In the genomic region with DNA sequence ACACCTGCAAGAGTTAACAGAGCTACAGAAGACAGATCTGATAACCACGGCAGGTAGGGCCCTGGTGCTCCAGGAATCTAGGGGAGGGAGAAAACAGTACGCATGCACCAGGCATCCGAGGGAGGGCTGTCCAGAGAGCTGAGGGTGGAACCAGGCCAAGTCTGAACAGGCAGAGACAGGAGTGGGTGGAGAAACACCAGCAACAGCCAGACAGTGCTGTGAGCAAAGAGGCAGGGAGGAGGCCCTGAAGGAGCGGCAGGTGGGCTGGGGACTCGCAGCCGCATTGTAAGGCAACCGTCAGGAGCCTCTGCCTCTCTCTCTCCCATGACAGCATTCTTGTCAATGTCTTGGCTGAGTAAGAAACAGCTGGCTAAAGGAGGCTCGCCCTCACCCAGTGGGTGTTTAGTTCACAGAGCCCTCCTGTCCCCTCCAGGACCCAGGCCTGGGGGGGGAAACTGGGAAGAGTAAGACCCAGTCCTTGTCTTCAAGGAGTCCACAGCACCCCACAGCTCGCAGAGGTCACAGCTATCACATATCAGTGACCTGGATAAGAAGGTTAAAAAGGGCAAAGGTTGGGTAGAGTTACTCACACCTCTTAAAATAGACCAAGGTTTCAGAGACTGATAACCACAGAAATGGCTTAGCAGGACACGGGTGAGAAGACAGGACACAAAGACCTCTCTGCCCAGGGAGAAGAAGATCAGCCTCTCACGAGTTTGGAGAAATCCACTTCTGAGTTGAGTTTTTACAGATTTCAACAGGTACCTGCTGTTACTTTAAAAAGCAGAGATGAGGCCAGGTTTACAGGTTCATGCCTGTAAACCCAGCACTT, we compare ENCODE assay signal across 8 cellular contexts. TPM values are rescaled to one million over a fixed set of nuclear protein-coding genes. Genes with fewer than 3 reads are reported as not detected.
A peak's percentile ranks its signal among the peaks of the same experiment; 100 is the strongest.
DNase-seq lines count a peak whose midpoint lies in the region; ATAC-seq and TF ChIP-seq lines count a peak whose summit lies in the region.

No MANE protein-coding gene starts in this region.

- peak; percentile 78 for DNase-seq in ELF-1 (ENCODE audit: low read depth, low spot score)
- DNase-seq in NCI-H460 (ENCODE audit: extremely low read depth, low read depth), result peak; percentile 38
- peak; percentile 69 for DNase-seq in cerebellum (ENCODE audit: low spot score)
- DNase-seq in superior temporal gyrus (ENCODE audit: extremely low spot score), result peak; percentile 71
- no peak for DNase-seq in stimulated activated naive CD4-positive, alpha-beta T cell (lab: John Stamatoyannopoulos, UW)

- H3K9ac ChIP-seq in liver (ENCODE audit: low read depth in 1 of 2, low read length in 2 of 2), result peak overlapping the region in 1 of 2 donors; percentile 46

- H3K36me3 ChIP-seq in liver (ENCODE audit: control insufficient read depth in 4 of 4, insufficient read depth in 3 of 4, low read depth in 1 of 4, low read length in 3 of 4), result peaks cover 0 to 2% (median 0%) of the 10 kb centered on the region in 4 donors

- ATAC-seq in GM19467 (IDR thresholded peaks at IDR 0.05; ENCODE audit: unreplicated experiment), result peak; percentile 77
- peak; percentile 74 for ATAC-seq in HG03457 (IDR thresholded peaks at IDR 0.05; ENCODE audit: unreplicated experiment)

- H3K4me3 ChIP-seq in liver (ENCODE audit: low read depth in 1 of 3, low read length in 3 of 3), result peak overlapping the region; percentile 5 to 23 (median 20)

- no peak for TF ChIP-seq CTCF in liver (IDR thresholded peaks at IDR 0.05; ENCODE audit: low read depth, low read length, missing input control)

- H3K27me3 ChIP-seq in liver (ENCODE audit: control insufficient read depth in 4 of 4, insufficient read depth in 4 of 4, low read length in 3 of 4), result no peaks in the 10 kb centered on the region

- no peaks in the 10 kb centered on the region for H3K9me3 ChIP-seq in liver (ENCODE audit: control insufficient read depth in 4 of 4, low read length in 3 of 4)

- WGBS in liver, result 19% methylated on average over 11 of the region's 11 CpGs

- peak overlapping the region; percentile 82 to 87 for H3K27ac ChIP-seq in liver (ENCODE audit: low read depth in 1 of 2, low read length in 2 of 2)

- peaks cover 9 to 92% (median 73%) of the 10 kb centered on the region in 4 donors for H3K4me1 ChIP-seq in liver (ENCODE audit: control insufficient read depth in 4 of 4, insufficient read depth in 4 of 4, low read length in 3 of 4)

- TF ChIP-seq RAD21 in liver (IDR thresholded peaks at IDR 0.05), result peak in 1 of 2 donors; percentile 36

TF ChIP-seq in liver, 16 proteins besides CTCF, POLR2A, EP300 and RAD21:
- TF ChIP-seq TAF1 (conservative IDR thresholded peaks at IDR 0.05) (no peak), SP1 (IDR thresholded peaks at IDR 0.05) (peak; percentile 49), JUND (IDR thresholded peaks at IDR 0.05) (peak in 1 of 2 donors; percentile 22), RXRA (IDR thresholded peaks at IDR 0.05) (peak; percentile 25 to 70), HNF4A (conservative IDR thresholded peaks at IDR 0.05) (peak; percentile 39 to 52), GABPA (IDR thresholded peaks at IDR 0.05 in 1 of 2, conservative IDR thresholded peaks at IDR 0.05 in 1 of 2) (no peak), FOXA1 (IDR thresholded peaks at IDR 0.05) (no peak), HNF4G (IDR thresholded peaks at IDR 0.05) (no peak), FOXA2 (IDR thresholded peaks at IDR 0.05) (no peak), YY1 (IDR thresholded peaks at IDR 0.05) (no peak), NR2F2 (IDR thresholded peaks at IDR 0.05) (peak; percentile 73), EGR1 (IDR thresholded peaks at IDR 0.05; ENCODE audit: low read depth in 2 of 2) (no peak)
- TF ChIP-seq, protein P1, sequence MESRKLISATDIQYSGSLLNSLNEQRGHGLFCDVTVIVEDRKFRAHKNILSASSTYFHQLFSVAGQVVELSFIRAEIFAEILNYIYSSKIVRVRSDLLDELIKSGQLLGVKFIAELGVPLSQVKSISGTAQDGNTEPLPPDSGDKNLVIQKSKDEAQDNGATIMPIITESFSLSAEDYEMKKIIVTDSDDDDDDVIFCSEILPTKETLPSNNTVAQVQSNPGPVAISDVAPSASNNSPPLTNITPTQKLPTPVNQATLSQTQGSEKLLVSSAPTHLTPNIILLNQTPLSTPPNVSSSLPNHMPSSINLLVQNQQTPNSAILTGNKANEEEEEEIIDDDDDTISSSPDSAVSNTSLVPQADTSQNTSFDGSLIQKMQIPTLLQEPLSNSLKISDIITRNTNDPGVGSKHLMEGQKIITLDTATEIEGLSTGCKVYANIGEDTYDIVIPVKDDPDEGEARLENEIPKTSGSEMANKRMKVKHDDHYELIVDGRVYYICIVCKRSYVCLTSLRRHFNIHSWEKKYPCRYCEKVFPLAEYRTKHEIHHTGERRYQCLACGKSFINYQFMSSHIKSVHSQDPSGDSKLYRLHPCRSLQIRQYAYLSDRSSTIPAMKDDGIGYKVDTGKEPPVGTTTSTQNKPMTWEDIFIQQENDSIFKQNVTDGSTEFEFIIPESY (IDR thresholded peaks at IDR 0.05), result no peak
- TF ChIP-seq, protein P2, sequence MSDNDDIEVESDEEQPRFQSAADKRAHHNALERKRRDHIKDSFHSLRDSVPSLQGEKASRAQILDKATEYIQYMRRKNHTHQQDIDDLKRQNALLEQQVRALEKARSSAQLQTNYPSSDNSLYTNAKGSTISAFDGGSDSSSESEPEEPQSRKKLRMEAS (IDR thresholded peaks at IDR 0.05), result no peak
- TF ChIP-seq, protein P3, sequence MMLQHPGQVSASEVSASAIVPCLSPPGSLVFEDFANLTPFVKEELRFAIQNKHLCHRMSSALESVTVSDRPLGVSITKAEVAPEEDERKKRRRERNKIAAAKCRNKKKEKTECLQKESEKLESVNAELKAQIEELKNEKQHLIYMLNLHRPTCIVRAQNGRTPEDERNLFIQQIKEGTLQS (IDR thresholded peaks at IDR 0.05), result no peak
- TF ChIP-seq, protein P4, sequence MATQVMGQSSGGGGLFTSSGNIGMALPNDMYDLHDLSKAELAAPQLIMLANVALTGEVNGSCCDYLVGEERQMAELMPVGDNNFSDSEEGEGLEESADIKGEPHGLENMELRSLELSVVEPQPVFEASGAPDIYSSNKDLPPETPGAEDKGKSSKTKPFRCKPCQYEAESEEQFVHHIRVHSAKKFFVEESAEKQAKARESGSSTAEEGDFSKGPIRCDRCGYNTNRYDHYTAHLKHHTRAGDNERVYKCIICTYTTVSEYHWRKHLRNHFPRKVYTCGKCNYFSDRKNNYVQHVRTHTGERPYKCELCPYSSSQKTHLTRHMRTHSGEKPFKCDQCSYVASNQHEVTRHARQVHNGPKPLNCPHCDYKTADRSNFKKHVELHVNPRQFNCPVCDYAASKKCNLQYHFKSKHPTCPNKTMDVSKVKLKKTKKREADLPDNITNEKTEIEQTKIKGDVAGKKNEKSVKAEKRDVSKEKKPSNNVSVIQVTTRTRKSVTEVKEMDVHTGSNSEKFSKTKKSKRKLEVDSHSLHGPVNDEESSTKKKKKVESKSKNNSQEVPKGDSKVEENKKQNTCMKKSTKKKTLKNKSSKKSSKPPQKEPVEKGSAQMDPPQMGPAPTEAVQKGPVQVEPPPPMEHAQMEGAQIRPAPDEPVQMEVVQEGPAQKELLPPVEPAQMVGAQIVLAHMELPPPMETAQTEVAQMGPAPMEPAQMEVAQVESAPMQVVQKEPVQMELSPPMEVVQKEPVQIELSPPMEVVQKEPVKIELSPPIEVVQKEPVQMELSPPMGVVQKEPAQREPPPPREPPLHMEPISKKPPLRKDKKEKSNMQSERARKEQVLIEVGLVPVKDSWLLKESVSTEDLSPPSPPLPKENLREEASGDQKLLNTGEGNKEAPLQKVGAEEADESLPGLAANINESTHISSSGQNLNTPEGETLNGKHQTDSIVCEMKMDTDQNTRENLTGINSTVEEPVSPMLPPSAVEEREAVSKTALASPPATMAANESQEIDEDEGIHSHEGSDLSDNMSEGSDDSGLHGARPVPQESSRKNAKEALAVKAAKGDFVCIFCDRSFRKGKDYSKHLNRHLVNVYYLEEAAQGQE (IDR thresholded peaks at IDR 0.05), result no peak
TF ChIP-seq in liver: peak in this region for 5.

RNA-seq across cellular contexts. Expression of a gene that starts 10.5 kb away (rescaled TPM):
- total RNA-seq in NCI-H460 (2014; rRNA removed; shearing (Covaris generic)), result 27.0 and 28.9 TPM in 2 replicates
- 24.6 and 27.3 TPM in 2 replicates for polyA plus RNA-seq in NCI-H460 (2014; cell fraction: nucleus; rRNA removed)
- 36.6 TPM for total RNA-seq in cerebellum
- 1,000 to 10,000 TPM in 1 of 2 donors, 100 to 1,000 TPM in 1; 210 to 2,226 TPM for total RNA-seq in liver
- 1,000 to 10,000 TPM in 1 of 2 donors, 100 to 1,000 TPM in 1; 704 to 1,052 TPM for polyA plus RNA-seq in liver

Comparison
In these comparisons a context has a peak if more than half of its experiments do, and no peak if none do; other contexts are left out.
1. DNase-seq: peak in ELF-1 (single experiment), NCI-H460 (single experiment), cerebellum (single experiment) and superior temporal gyrus (single experiment); none in stimulated activated naive CD4-positive, alpha-beta T cell (0 of 6).